ENCODE assay signal across 36 cellular contexts in the genomic region with DNA sequence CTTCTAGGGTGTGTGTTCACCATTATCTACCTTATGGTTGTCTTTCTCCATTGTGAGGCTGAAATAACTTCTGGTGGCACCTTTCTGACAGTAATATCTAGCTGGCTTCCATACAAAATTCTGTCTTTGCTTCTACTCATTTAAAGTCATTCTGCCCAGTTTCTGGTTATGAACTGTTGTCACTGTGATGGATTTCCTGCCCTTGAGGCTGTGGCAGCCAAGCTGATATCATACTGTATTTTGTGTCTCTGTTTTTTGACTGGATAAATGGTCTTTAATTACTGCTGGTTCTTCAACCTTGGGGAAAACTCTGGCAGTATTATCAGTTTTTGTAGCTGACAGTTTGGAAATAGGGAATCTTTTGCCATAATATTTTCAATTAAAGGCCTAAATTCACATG.
"Had no signal": no experiment of that assay in that cellular context is flagged by ENCODE, and none has a peak within 500 bp of the region (broad histone marks: within the 10 kb centered on the region; RNA-seq: fewer than 3 reads in every experiment).

No MANE protein-coding gene starts in this region.

- H3K9me3 Mint-ChIP-seq: activated CD4-positive, alpha-beta memory T cell treated with anti-CD3 and anti-CD28 coated beads for 36 hours; activated CD4-positive, alpha-beta T cell treated with anti-CD3 and anti-CD28 coated beads, Interleukin-2, amount 10 ng/mL, durations not matched to agents 24 days and 14 days; activated CD8-positive, alpha-beta T cell treated with anti-CD3 and anti-CD28 coated beads for 36 hours; activated naive CD8-positive, alpha-beta T cell treated with anti-CD3 and anti-CD28 coated beads for 36 hours; T-helper 1 cell treated with Interleukin-12 subunit alpha and Interleukin-12 subunit beta and Interleukin-4 antibody, amounts not matched to agents 30 μg/mL and 1 μg/mL, for 36 hours had no signal

- H3K4me1 Mint-ChIP-seq: activated B cell treated with CpG ODN at 0.5 μM for 24 hours; activated CD4-positive, alpha-beta T cell treated with anti-CD3 and anti-CD28 coated beads, Interleukin-2, amount 10 ng/mL, durations not matched to agents 24 days and 14 days; activated naive CD8-positive, alpha-beta T cell treated with anti-CD3 and anti-CD28 coated beads for 36 hours; activated T-helper 17 cell treated with anti-CD3 and anti-CD28 coated beads, Interleukin-2, amount 50 U/mL, for 72 hours had no signal

- H3K27me3 Mint-ChIP-seq: activated B cell treated with CpG ODN at 0.5 μM for 24 hours; activated CD4-positive, alpha-beta memory T cell treated with anti-CD3 and anti-CD28 coated beads for 36 hours; activated CD4-positive, alpha-beta T cell treated with anti-CD3 and anti-CD28 coated beads, Interleukin-2, amount 10 ng/mL, durations not matched to agents 24 days and 14 days; activated CD8-positive, alpha-beta T cell treated with anti-CD3 and anti-CD28 coated beads for 36 hours; activated naive CD8-positive, alpha-beta T cell treated with anti-CD3 and anti-CD28 coated beads for 36 hours; activated T-helper 17 cell treated with anti-CD3 and anti-CD28 coated beads, Interleukin-2, amount 50 U/mL, for 72 hours had no signal

- FAIRE-seq: astrocyte, TTC549 had no signal

- H3K9me3 ChIP-seq: adrenal gland, body of pancreas, breast epithelium had no signal

- H3K27me3 ChIP-seq: adrenal gland, body of pancreas, brain microvascular endothelial cell, breast epithelium had no signal

- H3K36me3 Mint-ChIP-seq: activated CD4-positive, alpha-beta memory T cell treated with anti-CD3 and anti-CD28 coated beads for 36 hours; activated naive CD4-positive, alpha-beta T cell treated with anti-CD3 and anti-CD28 coated beads, Interleukin-2, amount 50 U/mL, for 72 hours; activated naive CD8-positive, alpha-beta T cell treated with anti-CD3 and anti-CD28 coated beads for 36 hours had no signal

- H3K27ac Mint-ChIP-seq: activated B cell treated with CpG ODN at 0.5 μM for 24 hours; activated CD4-positive, alpha-beta memory T cell treated with anti-CD3 and anti-CD28 coated beads for 36 hours; activated CD4-positive, alpha-beta T cell treated with anti-CD3 and anti-CD28 coated beads, Interleukin-2, amount 10 ng/mL, durations not matched to agents 24 days and 14 days; activated CD8-positive, alpha-beta T cell treated with anti-CD3 and anti-CD28 coated beads for 36 hours; activated naive CD4-positive, alpha-beta T cell treated with anti-CD3 and anti-CD28 coated beads for 36 hours; activated naive CD4-positive, alpha-beta T cell treated with anti-CD3 and anti-CD28 coated beads, Interleukin-2, amount 50 U/mL, for 72 hours; activated naive CD8-positive, alpha-beta T cell treated with anti-CD3 and anti-CD28 coated beads for 36 hours; activated T-cell treated with anti-CD3 and anti-CD28 coated beads, Interleukin-2, amount 50 U/mL, for 72 hours; activated T-helper 1 cell treated with anti-CD3 and anti-CD28 coated beads, Interleukin-12 subunit alpha, Interleukin-12 subunit beta, Interleukin-2, Interleukin-4 antibody, amounts not matched to agents 30 ng/mL and 10 ng/mL and 1 ng/mL, durations not matched to agents 14 hours and 24 hours and 36 hours; activated T-helper 17 cell treated with anti-CD3 and anti-CD28 coated beads, Interleukin-2, amount 50 U/mL, for 72 hours; T-helper 1 cell treated with Interleukin-12 subunit alpha and Interleukin-12 subunit beta and Interleukin-4 antibody, amounts not matched to agents 30 μg/mL and 1 μg/mL, for 36 hours; T-helper 2 cell treated with Interferon-gamma antibody and Interleukin-4, amounts not matched to agents 5 μg/mL and 100 μg/mL, for 36 hours had no signal

- DNase-seq: activated B cell treated with CpG ODN at 0.5 μM for 24 hours; activated CD4-positive, alpha-beta memory T cell treated with anti-CD3 and anti-CD28 coated beads for 36 hours; activated CD4-positive, alpha-beta T cell treated with anti-CD3 and anti-CD28 coated beads for 4 hours; activated CD4-positive, alpha-beta T cell treated with anti-CD3 and anti-CD28 coated beads, Interleukin-2, amount 10 ng/mL, durations not matched to agents 24 days and 14 days; activated CD4-positive, alpha-beta T cell treated with anti-CD3 and anti-CD28 coated beads, Interleukin-2, amount 50 U/mL, for 1 hour; activated CD4-positive, alpha-beta T cell treated with anti-CD3 and anti-CD28 coated beads, Interleukin-2, amount 50 U/mL, for 4 hours; activated CD4-positive, CD25-positive, alpha-beta regulatory T cell treated with anti-CD3 and anti-CD28 coated beads, Interleukin-2, amount 50 U/mL, for 72 hours; activated CD8-positive, alpha-beta memory T cell treated with anti-CD3 and anti-CD28 coated beads, Interleukin-2, amount 50 U/mL, for 4 hours; activated CD8-positive, alpha-beta T cell treated with anti-CD3 and anti-CD28 coated beads for 36 hours; activated effector memory CD4-positive, alpha-beta T cell treated with anti-CD3 and anti-CD28 coated beads, Interleukin-2, amount 50 U/mL, for 16 hours; activated gamma-delta T cell treated with Interleukin-2 at 50 U/mL for 16 hours; activated naive CD4-positive, alpha-beta T cell; activated naive CD4-positive, alpha-beta T cell treated with anti-CD3 and anti-CD28 coated beads for 36 hours; activated naive CD4-positive, alpha-beta T cell treated with anti-CD3 and anti-CD28 coated beads, Interleukin-2, amount 50 U/mL, for 16 hours; activated naive CD8-positive, alpha-beta T cell treated with anti-CD3 and anti-CD28 coated beads for 36 hours; activated T-cell treated with anti-CD3 and anti-CD28 coated beads for 4 hours; activated T-cell treated with anti-CD3 and anti-CD28 coated beads, Interleukin-2, amount 50 U/mL, for 1 hour; activated T-cell treated with anti-CD3 and anti-CD28 coated beads, Interleukin-2, amount 50 U/mL, for 4 hours; activated T-cell treated with anti-CD3 and anti-CD28 coated beads, Interleukin-2, amount 50 U/mL, for 72 hours; adrenal gland; amniotic stem cell; aorta; body of pancreas; brain microvascular endothelial cell; central memory CD4-positive, alpha-beta T cell; T-helper 2 cell; T-helper 9 cell had no signal

- H3K4me1 ChIP-seq: body of pancreas, breast epithelium had no signal

- H3K36me3 ChIP-seq: adrenal gland, brain microvascular endothelial cell, breast epithelium had no signal

- H3K27ac ChIP-seq: adrenal gland, body of pancreas, brain microvascular endothelial cell, breast epithelium, VCaP had no signal

- H3K4me3 ChIP-seq: adrenal gland, body of pancreas, breast epithelium had no signal

- H3K4me3 Mint-ChIP-seq: activated B cell treated with CpG ODN at 0.5 μM for 24 hours; activated CD4-positive, alpha-beta memory T cell treated with anti-CD3 and anti-CD28 coated beads for 36 hours; activated CD4-positive, alpha-beta T cell treated with anti-CD3 and anti-CD28 coated beads, Interleukin-2, amount 10 ng/mL, durations not matched to agents 24 days and 14 days; activated CD8-positive, alpha-beta T cell treated with anti-CD3 and anti-CD28 coated beads for 36 hours; activated naive CD4-positive, alpha-beta T cell treated with anti-CD3 and anti-CD28 coated beads for 36 hours; activated naive CD8-positive, alpha-beta T cell treated with anti-CD3 and anti-CD28 coated beads for 36 hours; activated T-cell treated with anti-CD3 and anti-CD28 coated beads, Interleukin-2, amount 50 U/mL, for 4 hours; activated T-cell treated with anti-CD3 and anti-CD28 coated beads, Interleukin-2, amount 50 U/mL, for 72 hours; activated T-helper 1 cell treated with anti-CD3 and anti-CD28 coated beads, Interleukin-12 subunit alpha, Interleukin-12 subunit beta, Interleukin-2, Interleukin-4 antibody, amounts not matched to agents 30 ng/mL and 10 ng/mL and 1 ng/mL, durations not matched to agents 14 hours and 24 hours and 36 hours; activated T-helper 17 cell treated with anti-CD3 and anti-CD28 coated beads, Interleukin-2, amount 50 U/mL, for 72 hours; T-helper 1 cell treated with Interleukin-12 subunit alpha and Interleukin-12 subunit beta and Interleukin-4 antibody, amounts not matched to agents 30 μg/mL and 1 μg/mL, for 36 hours; T-helper 2 cell treated with Interferon-gamma antibody and Interleukin-4, amounts not matched to agents 5 μg/mL and 100 μg/mL, for 36 hours had no signal
